8 cellular contexts compared by ENCODE assay signal in the genomic region with DNA sequence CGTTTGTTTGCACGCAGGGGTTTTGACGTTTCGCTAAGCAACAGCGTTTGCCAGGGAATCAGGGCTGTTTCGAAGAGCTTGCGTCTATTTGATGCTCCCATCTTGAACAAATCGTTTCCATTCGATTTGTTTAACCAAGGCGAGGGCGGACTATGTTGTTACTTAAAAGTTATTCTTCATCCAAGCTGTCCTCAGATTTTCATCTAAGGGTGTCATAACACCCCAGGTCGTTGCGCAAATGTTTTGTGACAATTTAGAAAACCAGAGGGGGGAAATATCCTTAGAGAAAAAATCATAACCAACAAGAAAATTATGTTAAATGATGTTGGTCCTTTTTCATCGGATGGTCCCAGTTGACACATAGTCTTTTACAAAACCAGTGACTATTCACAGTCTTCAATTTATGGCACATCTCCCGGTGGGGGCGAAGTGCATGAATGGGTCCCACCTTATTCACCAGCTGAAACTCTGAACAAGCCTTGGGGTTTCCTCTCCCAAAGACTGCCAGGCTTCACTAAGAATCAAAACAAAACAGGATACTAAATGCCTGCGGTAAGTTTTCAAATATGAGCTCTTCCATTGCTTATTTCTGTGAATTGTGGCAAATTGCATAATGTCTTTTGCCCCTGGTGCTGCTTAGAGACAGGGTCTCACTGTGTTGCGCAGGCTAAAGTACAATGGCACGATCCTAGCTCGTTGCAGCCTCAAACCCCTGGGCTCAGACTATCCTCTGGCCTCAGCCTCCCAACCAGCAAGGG.
DNase-seq lines count a peak whose midpoint lies in the region; ATAC-seq, FAIRE-seq and TF ChIP-seq lines count a peak whose summit lies in the region.

No MANE protein-coding gene starts in this region.

- DNase-seq in cardiac muscle cell (ENCODE audit: low read depth in 1 of 2, low spot score in 1 of 2) (peak in 1 of 2 donors; percentile 21), cardiac septum (ENCODE audit: low spot score) (no peak), GM12878 (ENCODE audit: low read depth, low spot score) (no peak), right lobe of liver (no peak), transverse colon (no peak), 8988T (no peak)

- H3K4me3 ChIP-seq in cardiac muscle cell (peak overlapping the region; percentile 59), GM12878 (peak overlapping the region; percentile 87), right lobe of liver (peak overlapping the region; percentile 71 to 75 (median 73)), transverse colon (peak overlapping the region; percentile 36 to 71 (median 61))

- no peak for TF ChIP-seq POLR2A in GM12878 (IDR thresholded peaks at IDR 0.05; ENCODE audit: low read depth, low read length)
- TF ChIP-seq POLR2A in right lobe of liver (IDR thresholded peaks at IDR 0.05) = no peak
- no peak for TF ChIP-seq POLR2A in transverse colon (IDR thresholded peaks at IDR 0.05)

- BruUV-seq in GM12878 (replicated peaks; lab: Mats Ljungman, UMichigan) = no TSS peak

- intact Hi-C loops in cardiac septum (cut with DNase I) = loop anchor here (1.0 to 5.0 kb wide), 4 partner anchors 36 to 414 kb away; no protein-coding TSS in a partner anchor
- intact Hi-C loops in GM12878 (cut with micrococcal nuclease; ENCODE audit: unreplicated experiment) = no loop called here
- intact Hi-C loops in right lobe of liver (cut with DNase I) = loop anchor here in 1 of 2 donors (5.0 kb wide), 1 partner anchor 81 kb away; no protein-coding TSS in a partner anchor
- intact Hi-C loops in transverse colon (cut with DNase I; ENCODE audit: low total_unique reads) = loop anchor here (2.0 kb wide), 1 partner anchor 108 kb away; no protein-coding TSS in a partner anchor

- no peak for TF ChIP-seq RAD21 in GM12878 (IDR thresholded peaks at IDR 0.05; ENCODE audit: insufficient read depth, low read depth, low read length)

- CTCF ChIA-PET in GM12878 (lab: Yijun Ruan, JAX) = interaction anchor here (0.7 to 9.3 kb wide), 21 partner anchors 8 to 473 kb away, joined by 3 to 188 read pairs (median 4); no protein-coding TSS in a partner anchor

- H3K36me3 ChIP-seq in cardiac muscle cell (no peaks in the 10 kb centered on the region), GM12878 (ENCODE audit: control insufficient read depth in 2 of 2, insufficient read depth in 2 of 2, low read length in 1 of 2) (no peaks in the 10 kb centered on the region), right lobe of liver (no peaks in the 10 kb centered on the region), transverse colon (no peaks in the 10 kb centered on the region)

- RAD21 ChIA-PET in GM12878 (lab: Charles Lee; ENCODE audit: unreplicated experiment) = interaction anchor here (0.6 to 6.0 kb wide), 30 partner anchors 9 to 1104 kb away, joined by 3 to 96 read pairs (median 4); a partner anchor contains a TSS

- H3K4me2 ChIP-seq in GM12878 (ENCODE audit: control insufficient read depth, insufficient read depth) = peak overlapping the region; percentile 93

- peak overlapping the region; percentile 89 for H2AFZ ChIP-seq in GM12878 (ENCODE audit: control insufficient read depth, low read depth, low read length)

- H3K9ac ChIP-seq in GM12878 (ENCODE audit: control insufficient read depth, insufficient read depth, low read length) = peak overlapping the region; percentile 80

- H4K20me1 ChIP-seq in GM12878 (ENCODE audit: control insufficient read depth, insufficient read depth) = no peaks in the 10 kb centered on the region

- no peak for FAIRE-seq in GM12878 (lab: Jason Lieb, UNC)

- TF ChIP-seq CTCF in cardiac muscle cell (IDR thresholded peaks at IDR 0.05; ENCODE audit: low read depth, low read length) (no peak), GM12878 (IDR thresholded peaks at IDR 0.05 in 2 of 3, conservative IDR thresholded peaks at IDR 0.05 in 1 of 3; ENCODE audit: control insufficient read depth in 2 of 3, extremely low read depth in 1 of 3, insufficient read depth in 1 of 3, low read depth in 3 of 3, low read length in 3 of 3) (no peak), right lobe of liver (IDR thresholded peaks at IDR 0.05) (no peak), transverse colon (IDR thresholded peaks at IDR 0.05) (no peak)

- in situ Hi-C loops in GM12878 (cut with MboI) = loop anchor here (5.0 kb wide), 1 partner anchor 424 kb away; no protein-coding TSS in a partner anchor
- in situ Hi-C loops in transverse colon (cut with MboI; ENCODE audit: low pct_ligation_motif_present in 1 of 4, low pct_unique_long_range_greater_than_20kb in 1 of 4, low sequenced_read_pairs in 3 of 4) = loop anchor here (5.0 to 25.0 kb wide), 4 partner anchors 81 to 419 kb away; no protein-coding TSS in a partner anchor

- SMC1A ChIA-PET in GM12878 (lab: Charles Lee; ENCODE audit: uncharacterized antibody, unreplicated experiment) = interaction anchor here (0.6 to 6.4 kb wide), 27 partner anchors 13 to 1193 kb away, joined by 3 to 107 read pairs (median 5); a partner anchor contains a TSS

- no peak for TF ChIP-seq EP300 in GM12878 (IDR thresholded peaks at IDR 0.05; ENCODE audit: borderline replicate concordance in 1 of 2, control insufficient read depth in 1 of 2, low read depth in 2 of 2, low read length in 2 of 2)
- no peak for TF ChIP-seq EP300 in transverse colon (IDR thresholded peaks at IDR 0.05; ENCODE audit: low read depth)

- no peaks in the 10 kb centered on the region for H3K79me2 ChIP-seq in GM12878 (ENCODE audit: control insufficient read depth, insufficient read depth, low read length)

- H3K27me3 ChIP-seq in cardiac muscle cell (no peaks in the 10 kb centered on the region), GM12878 (replicated peaks in 1 of 2; ENCODE audit: control insufficient read depth in 2 of 2, insufficient read depth in 2 of 2, low read length in 1 of 2) (no peaks in the 10 kb centered on the region), right lobe of liver (no peaks in the 10 kb centered on the region), transverse colon (no peaks in the 10 kb centered on the region)

- POLR2A ChIA-PET in GM12878 (lab: Charles Lee) = interaction anchor here (0.5 to 1.8 kb wide), 6 partner anchors 8 to 514 kb away, joined by 3 to 10 read pairs (median 4); a partner anchor contains a TSS

- no peak for ATAC-seq in GM12878
- no peak for ATAC-seq in right lobe of liver
- ATAC-seq in HG03354 (IDR thresholded peaks at IDR 0.05; ENCODE audit: poor library complexity, severe bottlenecking, unreplicated experiment) = no peak
- ATAC-seq in GM18868 (IDR thresholded peaks at IDR 0.05; ENCODE audit: unreplicated experiment) = no peak

- H3K9me3 ChIP-seq in cardiac muscle cell (ENCODE audit: low read depth) (no peaks in the 10 kb centered on the region), GM12878 (replicated peaks; ENCODE audit: control insufficient read depth, insufficient read depth, low read length) (no peaks in the 10 kb centered on the region), right lobe of liver (no peaks in the 10 kb centered on the region), transverse colon (no peaks in the 10 kb centered on the region)

- peaks cover 16% of the 10 kb centered on the region for H3K4me1 ChIP-seq in cardiac muscle cell (ENCODE audit: low read depth)
- H3K4me1 ChIP-seq in GM12878 (ENCODE audit: control insufficient read depth, insufficient read depth, low read length) = peaks cover 9% of the 10 kb centered on the region
- peaks cover 0 to 20% (median 4%) of the 10 kb centered on the region in 4 donors for H3K4me1 ChIP-seq in right lobe of liver
- peaks cover 7 to 29% (median 23%) of the 10 kb centered on the region in 4 donors for H3K4me1 ChIP-seq in transverse colon

- WGBS in GM12878 (ENCODE audit: insufficient coverage, insufficient replicate concordance, low lambda C conversion rate, missing lambda C conversion rate) = 24% methylated on average over 20 of the region's 20 CpGs
- WGBS in right lobe of liver (ENCODE audit: insufficient coverage, low coverage, low lambda C conversion rate, missing lambda C conversion rate) = 13% methylated on average over 20 of the region's 20 CpGs
- WGBS in transverse colon (ENCODE audit: low coverage in 1 of 2), 2 donors = 2 to 23% methylated on average over 15 to 18 of the region's 20 CpGs

- H3K27ac ChIP-seq in cardiac muscle cell (peak overlapping the region; percentile 100), GM12878 (ENCODE audit: control insufficient read depth, insufficient read depth) (peak overlapping the region; percentile 89), right lobe of liver (peak overlapping the region; percentile 90 to 93 (median 92)), transverse colon (peak overlapping the region; percentile 97 to 100 (median 98))

TF ChIP-seq in GM12878, 131 proteins besides CTCF, POLR2A, EP300 and RAD21:
- no peak for TF ChIP-seq NR2C2 (IDR thresholded peaks at IDR 0.05; ENCODE audit: borderline replicate concordance, control insufficient read depth, insufficient read length, low read depth)
- TF ChIP-seq IRF4 (IDR thresholded peaks at IDR 0.05; ENCODE audit: low read depth, low read length) = 0 out of 2 replicates have a peak, but pooled peaks have one; percentile 7
- TF ChIP-seq JUNB (IDR thresholded peaks at IDR 0.05) = no peak
- 0 out of 2 replicates have a peak, but pooled peaks have one; percentile 15 for TF ChIP-seq DPF2 (IDR thresholded peaks at IDR 0.05)
